Comparison of ENCODE assay signal across 14 cellular contexts in the genomic region with DNA sequence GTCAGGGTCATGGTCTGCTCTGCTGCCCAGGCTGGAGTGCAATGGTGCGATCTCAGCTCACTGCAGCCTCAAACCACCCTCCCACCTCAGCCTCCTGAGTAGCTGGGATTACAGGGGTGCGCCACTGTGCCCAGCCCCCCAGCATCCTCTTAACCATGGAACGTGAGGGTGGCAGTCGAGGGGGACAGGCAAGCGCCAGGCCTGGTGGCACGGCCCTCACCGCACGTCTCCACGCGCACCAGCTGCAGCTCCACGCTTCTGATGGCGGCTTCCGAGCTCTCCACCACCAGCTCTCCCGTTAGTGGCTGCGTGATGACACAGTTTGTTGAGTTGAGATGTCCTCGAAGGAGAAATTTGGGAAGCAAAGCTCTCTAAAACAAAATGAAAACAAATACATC.
"Had no signal": no experiment of that assay in that cellular context is flagged by ENCODE, and none has a peak within 500 bp of the region (broad histone marks: within the 10 kb centered on the region; RNA-seq: fewer than 3 reads in every experiment).

No MANE protein-coding gene starts in this region.

- H3K4me1 ChIP-seq: SJSA1 had no signal

- H3K4me1 Mint-ChIP-seq: nephron had no signal

- H3K9me3 ChIP-seq: SJSA1 had no signal

- H3K4me3 Mint-ChIP-seq: nephron; T-helper 1 cell treated with Interleukin-12 subunit alpha and Interleukin-12 subunit beta and Interleukin-4 antibody, amounts not matched to agents 30 μg/mL and 1 μg/mL, for 36 hours had no signal

- H3K27me3 ChIP-seq: SJSA1 had no signal

- DNase-seq: activated CD4-positive, alpha-beta T cell treated with anti-CD3 and anti-CD28 coated beads for 1 hour; activated naive CD4-positive, alpha-beta T cell; dermis blood vessel endothelial cell; effector memory CD4-positive, alpha-beta T cell; left cardiac atrium; mesenchymal stem cell; occipital lobe; retina; stimulated activated CD8-positive, alpha-beta memory T cell treated with anti-CD3 and anti-CD28 coated beads, Interleukin-4, amount 100 ng/mL, for 48 hours; stimulated activated naive CD4-positive, alpha-beta T cell; WERI-Rb-1 had no signal

- H3K27ac ChIP-seq: SJSA1, WERI-Rb-1 had no signal

- H3K9me3 Mint-ChIP-seq: T-helper 1 cell treated with Interleukin-12 subunit alpha and Interleukin-12 subunit beta and Interleukin-4 antibody, amounts not matched to agents 30 μg/mL and 1 μg/mL, for 36 hours had no signal

- H3K4me3 ChIP-seq: SJSA1 had no signal

- H3K27ac Mint-ChIP-seq: nephron had no signal

- ATAC-seq: left cardiac atrium had no signal
